30 cellular contexts compared by ENCODE assay signal in the genomic region with DNA sequence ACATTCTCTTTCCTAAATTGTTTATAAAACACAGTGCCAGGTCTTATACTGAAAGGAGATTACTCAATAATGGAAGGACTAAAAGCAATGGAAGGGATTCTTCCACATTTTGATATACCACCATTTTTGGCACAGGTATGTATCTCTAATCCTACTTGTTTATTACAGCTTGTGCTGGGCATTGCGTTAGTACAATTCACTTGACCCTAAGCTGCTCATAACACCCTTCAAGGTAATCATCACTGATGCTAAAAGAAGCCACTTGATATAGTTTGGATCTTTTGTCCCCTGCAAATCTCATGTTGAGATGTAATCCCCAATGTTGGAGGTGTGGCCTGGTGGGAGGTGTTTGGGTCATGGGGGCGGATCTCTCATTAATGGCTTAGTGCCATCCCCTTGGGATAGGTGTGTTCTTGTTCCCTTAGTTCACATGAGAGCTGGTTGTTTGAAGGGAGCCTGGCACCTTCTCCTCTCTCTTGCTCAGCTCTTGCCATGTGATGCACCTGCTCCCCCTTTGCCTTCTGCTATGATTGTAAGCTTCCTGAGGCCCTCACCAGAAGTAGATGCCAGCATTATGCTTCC.
DNase-seq lines count a peak whose midpoint lies in the region; ATAC-seq and TF ChIP-seq lines count a peak whose summit lies in the region.
"Had no signal": no experiment of that assay in that cellular context is flagged by ENCODE, and none has a peak within 500 bp of the region (broad histone marks: within the 10 kb centered on the region; RNA-seq: fewer than 3 reads in every experiment).

No MANE protein-coding gene starts in this region.

- peak; percentile 17 for DNase-seq in NCI-H748 (lab: John Stamatoyannopoulos, UW; ENCODE audit: unreplicated experiment)
- DNase-seq in NCI-H748 treated with DMSO at 0.1 percent for 48 hours (lab: John Stamatoyannopoulos, UW) = no peak
- no peak for DNase-seq in central memory CD8-positive, alpha-beta T cell (ENCODE audit: low spot score in 2 of 2)
- DNase-seq in heart right ventricle = no peak
- DNase-seq in thoracic aorta (ENCODE audit: low spot score) = no peak
- no peak for DNase-seq in CD4-positive, alpha-beta memory T cell
- DNase-seq in brain microvascular endothelial cell = no peak
- DNase-seq: activated B cell treated with CpG ODN at 0.5 μM for 24 hours; activated CD4-positive, alpha-beta T cell treated with anti-CD3 and anti-CD28 coated beads, Interleukin-2, amount 50 U/mL, for 1 hour; activated gamma-delta T cell; activated naive CD8-positive, alpha-beta T cell treated with anti-CD3 and anti-CD28 coated beads, Interleukin-2, amount 10 ng/mL, durations not matched to agents 7 days and 5 days; activated T-cell treated with anti-CD3 and anti-CD28 coated beads, Interleukin-2, amount 50 U/mL, for 4 hours; CD8-positive, alpha-beta T cell; dermis blood vessel endothelial cell; endodermal cell; immature natural killer cell; KG1; MG63; NCI-H1105 treated with DMSO at 0.1 percent for 48 hours; NCI-H2107; NCI-H446; nephron progenitor cell had no signal

- H3K9me3 Mint-ChIP-seq in central memory CD8-positive, alpha-beta T cell = no peaks in the 10 kb centered on the region
- H3K9me3 Mint-ChIP-seq in CD4-positive, alpha-beta memory T cell = no peaks in the 10 kb centered on the region
- H3K9me3 Mint-ChIP-seq: activated B cell treated with CpG ODN at 0.5 μM for 24 hours; activated T-cell treated with anti-CD3 and anti-CD28 coated beads, Interleukin-2, amount 50 U/mL, for 4 hours; CD8-positive, alpha-beta T cell; immature natural killer cell; memory B cell; nephron progenitor cell; stimulated activated memory B cell treated with anti-CD40 and anti-IgM and Interleukin-4, amounts not matched to agents 10 μg/mL and 1 μg/mL and 100 μg/mL, for 72 hours had no signal

- intact Hi-C loops in heart right ventricle (cut with DNase I) = loop anchor here in 1 of 10 donors (10.0 kb wide), 1 partner anchor 52 kb away; no protein-coding TSS in a partner anchor
- intact Hi-C loops in CD4-positive, alpha-beta memory T cell (cut with micrococcal nuclease) = no loop called here

- no peaks in the 10 kb centered on the region for H3K27me3 ChIP-seq in heart right ventricle
- H3K27me3 ChIP-seq in thoracic aorta (replicated peaks; ENCODE audit: insufficient read depth) = no peaks in the 10 kb centered on the region
- no peaks in the 10 kb centered on the region for H3K27me3 ChIP-seq in CD4-positive, alpha-beta memory T cell (ENCODE audit: insufficient read depth, low read length)
- H3K27me3 ChIP-seq in brain microvascular endothelial cell (replicated peaks) = no peaks in the 10 kb centered on the region
- H3K27me3 ChIP-seq: MG63, SJSA1 had no signal

- POLR2A ChIA-PET in CD4-positive, alpha-beta memory T cell (lab: Charles Lee; ENCODE audit: partially characterized antibody) = no interaction called here

- in situ Hi-C loops in brain microvascular endothelial cell (cut with HindIII; ENCODE audit: low pct_ligation_motif_present, low sequenced_read_pairs) = no loop called here

- peaks cover 36% of the 10 kb centered on the region for H3K4me1 Mint-ChIP-seq in central memory CD8-positive, alpha-beta T cell
- peaks cover 19 to 45% (median 23%) of the 10 kb centered on the region in 4 donors for H3K4me1 Mint-ChIP-seq in CD4-positive, alpha-beta memory T cell
- H3K4me1 Mint-ChIP-seq: activated naive CD8-positive, alpha-beta T cell treated with anti-CD3 and anti-CD28 coated beads, Interleukin-2, amount 10 ng/mL, durations not matched to agents 7 days and 5 days; nephron progenitor cell had no signal

- CTCF ChIA-PET in CD4-positive, alpha-beta memory T cell (lab: Charles Lee; ENCODE audit: partially characterized antibody) = interaction anchor here (0.7 kb wide), 1 partner anchor 65 kb away, joined by 3 read pairs; no protein-coding TSS in a partner anchor

- H3K36me3 Mint-ChIP-seq in central memory CD8-positive, alpha-beta T cell (ENCODE audit: insufficient read depth) = peaks cover 8% of the 10 kb centered on the region
- peaks cover 13 to 29% of the 10 kb centered on the region in 2 donors for H3K36me3 Mint-ChIP-seq in CD4-positive, alpha-beta memory T cell

- 62 to 75% methylated on average over 2 of the region's 2 CpGs for WGBS in heart right ventricle, 2 donors

- no peak overlapping the region for H3K4me3 Mint-ChIP-seq in central memory CD8-positive, alpha-beta T cell
- no peak overlapping the region for H3K4me3 Mint-ChIP-seq in CD4-positive, alpha-beta memory T cell
- H3K4me3 Mint-ChIP-seq: activated B cell treated with CpG ODN at 0.5 μM for 24 hours; activated naive CD8-positive, alpha-beta T cell treated with anti-CD3 and anti-CD28 coated beads, Interleukin-2, amount 10 ng/mL, durations not matched to agents 7 days and 5 days; activated T-cell treated with anti-CD3 and anti-CD28 coated beads, Interleukin-2, amount 50 U/mL, for 4 hours; CD8-positive, alpha-beta T cell; endodermal cell; immature natural killer cell; memory B cell; nephron progenitor cell; stimulated activated memory B cell treated with anti-CD40 and anti-IgM and Interleukin-4, amounts not matched to agents 10 μg/mL and 1 μg/mL and 100 μg/mL, for 72 hours had no signal

- no peak for ATAC-seq in central memory CD8-positive, alpha-beta T cell (replicated peaks; ENCODE audit: extremely low read depth, poor library complexity, severe bottlenecking)
- ATAC-seq in heart right ventricle (peak in 5 of 8 donors; percentile 22 to 67 (median 38)), thoracic aorta (ENCODE audit: insufficient number of reproducible peaks, low FRiP score, low read depth) (no peak), GM18909 (IDR thresholded peaks at IDR 0.05; ENCODE audit: poor library complexity, unreplicated experiment) (no peak)
- ATAC-seq: activated T-cell treated with anti-CD3 and anti-CD28 coated beads, Interleukin-2, amount 50 U/mL, for 4 hours; CD8-positive, alpha-beta T cell; esophagus mucosa; GM12878; stimulated activated memory B cell treated with anti-CD40 and anti-IgM and Interleukin-4, amounts not matched to agents 10 μg/mL and 1 μg/mL and 100 μg/mL, for 72 hours had no signal

- H3K4me3 ChIP-seq in heart right ventricle = no peak overlapping the region
- H3K4me3 ChIP-seq in thoracic aorta = no peak overlapping the region
- H3K4me3 ChIP-seq in CD4-positive, alpha-beta memory T cell (ENCODE audit: low read length in 2 of 2) = no peak overlapping the region
- H3K4me3 ChIP-seq in brain microvascular endothelial cell (ENCODE audit: low read depth, low read length) = no peak overlapping the region
- H3K4me3 ChIP-seq: GM12878, MG63, SJSA1, skin epidermis had no signal

- peak overlapping the region; percentile 31 for H3K27ac Mint-ChIP-seq in central memory CD8-positive, alpha-beta T cell (ENCODE audit: low read depth)
- peak overlapping the region in 2 of 7 donors; percentile 15 to 67 for H3K27ac Mint-ChIP-seq in CD4-positive, alpha-beta memory T cell
- H3K27ac Mint-ChIP-seq: activated B cell treated with CpG ODN at 0.5 μM for 24 hours; activated naive CD8-positive, alpha-beta T cell treated with anti-CD3 and anti-CD28 coated beads, Interleukin-2, amount 10 ng/mL, durations not matched to agents 7 days and 5 days; CD8-positive, alpha-beta T cell; endodermal cell; memory B cell; nephron progenitor cell; stimulated activated memory B cell treated with anti-CD40 and anti-IgM and Interleukin-4, amounts not matched to agents 10 μg/mL and 1 μg/mL and 100 μg/mL, for 72 hours had no signal

- TF ChIP-seq CTCF in heart right ventricle (IDR thresholded peaks at IDR 0.05) (no peak), thoracic aorta (IDR thresholded peaks at IDR 0.05) (no peak), brain microvascular endothelial cell (IDR thresholded peaks at IDR 0.05; ENCODE audit: low read depth, low read length, missing control alignments) (no peak)

- peaks cover 4 to 72% (median 48%) of the 10 kb centered on the region in 9 donors for H3K4me1 ChIP-seq in heart right ventricle
- H3K4me1 ChIP-seq in thoracic aorta (ENCODE audit: control insufficient read depth in 1 of 2, low read depth in 2 of 2) = peaks cover 41 to 80% of the 10 kb centered on the region in 2 donors
- peaks cover 17% of the 10 kb centered on the region for H3K4me1 ChIP-seq in CD4-positive, alpha-beta memory T cell (ENCODE audit: insufficient read depth, low read length)

- H3K36me3 ChIP-seq in heart right ventricle (peaks cover 0 to 13% (median 8%) of the 10 kb centered on the region in 9 donors), thoracic aorta (peaks cover 6% of the 10 kb centered on the region), brain microvascular endothelial cell (replicated peaks) (no peaks in the 10 kb centered on the region)
- H3K36me3 ChIP-seq in CD4-positive, alpha-beta memory T cell (ENCODE audit: insufficient read depth, low read length) = peaks cover 6% of the 10 kb centered on the region
- H3K36me3 ChIP-seq: MG63 had no signal

- no peaks in the 10 kb centered on the region for H3K9me3 ChIP-seq in heart right ventricle
- H3K9me3 ChIP-seq in thoracic aorta = no peaks in the 10 kb centered on the region
- no peaks in the 10 kb centered on the region for H3K9me3 ChIP-seq in CD4-positive, alpha-beta memory T cell (ENCODE audit: control insufficient read depth in 1 of 2, low read length in 2 of 2)
- H3K9me3 ChIP-seq: MG63, SJSA1 had no signal

- no peaks in the 10 kb centered on the region for H3K27me3 Mint-ChIP-seq in central memory CD8-positive, alpha-beta T cell
- no peaks in the 10 kb centered on the region for H3K27me3 Mint-ChIP-seq in CD4-positive, alpha-beta memory T cell
- H3K27me3 Mint-ChIP-seq: activated B cell treated with CpG ODN at 0.5 μM for 24 hours; stimulated activated memory B cell treated with anti-CD40 and anti-IgM and Interleukin-4, amounts not matched to agents 10 μg/mL and 1 μg/mL and 100 μg/mL, for 72 hours had no signal

- H3K27ac ChIP-seq in heart right ventricle (peak overlapping the region in 4 of 10 donors; percentile 8 to 33 (median 11)), thoracic aorta (peak overlapping the region; percentile 40 to 57), brain microvascular endothelial cell (no peak overlapping the region)
- no peak overlapping the region for H3K27ac ChIP-seq in CD4-positive, alpha-beta memory T cell (ENCODE audit: low read depth, low read length)
- H3K27ac ChIP-seq: HL-60, SJSA1, skin epidermis had no signal

Comparison
In these comparisons a context has a peak if more than half of its experiments do, and no peak if none do; other contexts are left out.
1. ATAC-seq: peak in heart right ventricle (5 of 8); none in central memory CD8-positive, alpha-beta T cell (single experiment), thoracic aorta (single experiment) and GM18909 (single experiment).
2. H3K27ac ChIP-seq: peak in thoracic aorta (2 of 2); none in CD4-positive, alpha-beta memory T cell (single experiment) and brain microvascular endothelial cell (single experiment).